Comparison of ENCODE assay signal across 14 cellular contexts in the genomic region with DNA sequence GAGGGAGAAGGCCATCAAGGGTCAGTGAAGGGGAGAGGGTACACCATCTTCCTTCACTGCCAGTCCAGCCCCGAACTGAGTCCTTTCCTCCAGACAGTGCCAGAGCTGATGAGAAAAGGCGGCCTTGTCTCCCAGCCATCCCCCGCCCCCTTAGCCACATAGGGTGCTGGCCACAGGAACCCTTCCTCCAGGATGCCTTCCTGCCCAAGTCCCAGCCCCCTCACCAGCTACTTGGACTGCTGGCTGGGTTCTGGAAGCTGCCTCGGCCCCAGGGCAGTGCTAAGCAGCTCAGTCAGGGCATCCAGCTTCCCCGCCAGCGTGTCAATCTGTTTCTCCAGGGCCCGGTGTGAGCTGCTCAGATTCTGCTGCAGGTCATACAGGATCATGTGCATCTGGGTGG. TPM values are rescaled to one million over a fixed set of nuclear protein-coding genes. Genes with fewer than 3 reads are reported as not detected.
A peak's percentile ranks its signal among the peaks of the same experiment; 100 is the strongest.
DNase-seq lines count a peak whose midpoint lies in the region; FAIRE-seq and TF ChIP-seq lines count a peak whose summit lies in the region.
"Had no signal": no experiment of that assay in that cellular context is flagged by ENCODE, and none has a peak within 500 bp of the region (broad histone marks: within the 10 kb centered on the region; RNA-seq: fewer than 3 reads in every experiment).

No MANE protein-coding gene starts in this region.

- TF ChIP-seq CTCF in OCI-LY1 (IDR thresholded peaks at IDR 0.05; ENCODE audit: low read length) (no peak), spleen (IDR thresholded peaks at IDR 0.05 in 8 of 11, conservative IDR thresholded peaks at IDR 0.05 in 3 of 11) (no peak)

- no peak overlapping the region for H3K4me2 ChIP-seq in OCI-LY1 (ENCODE audit: low read length)
- H3K4me2 ChIP-seq: A549 had no signal

- DNase-seq in activated CD4-positive, alpha-beta T cell treated with anti-CD3 and anti-CD28 coated beads, Interleukin-2, amount 10 ng/mL, durations not matched to agents 7 days and 5 days = no peak
- no peak for DNase-seq in activated CD4-positive, alpha-beta T cell treated with anti-CD3 and anti-CD28 coated beads for 4 hours
- DNase-seq in spleen = no peak
- no peak for DNase-seq in NCI-H2029 treated with DMSO at 0.1 percent for 48 hours (lab: John Stamatoyannopoulos, UW)
- DNase-seq in superior temporal gyrus (ENCODE audit: extremely low spot score) = no peak
- no peak for DNase-seq in HTR-8/SVneo (ENCODE audit: insufficient read length, low spot score)
- DNase-seq: activated gamma-delta T cell, NCI-H2081, NCI-H524 had no signal

- H3K9me2 ChIP-seq in OCI-LY1 (ENCODE audit: low read depth, low read length) = no peaks in the 10 kb centered on the region

- no peak overlapping the region for H3K9ac ChIP-seq in OCI-LY1 (ENCODE audit: low read length)

- H3K36me3 ChIP-seq in OCI-LY1 (ENCODE audit: insufficient read depth, low read length) (peaks cover 29% of the 10 kb centered on the region; the same call in 1 of the 2 replicates), spleen (peaks cover 0 to 54% (median 10%) of the 10 kb centered on the region in 6 donors)

- H4K20me1 ChIP-seq in OCI-LY1 (ENCODE audit: insufficient read depth, low read length) = no peaks in the 10 kb centered on the region

- intact Hi-C loops in spleen (cut with DNase I; ENCODE audit: low total_unique reads) = no loop called here

- H3K79me2 ChIP-seq in OCI-LY1 (ENCODE audit: insufficient read depth, low read length) = no peaks in the 10 kb centered on the region

- POLR2A ChIA-PET in activated CD4-positive, alpha-beta T cell treated with anti-CD3 and anti-CD28 coated beads, Interleukin-2, amount 10 ng/mL, durations not matched to agents 7 days and 5 days (lab: Charles Lee) = no interaction called here

- H3K4me1 ChIP-seq in OCI-LY1 (ENCODE audit: insufficient read depth, low read length, severe bottlenecking) (peaks cover 26% of the 10 kb centered on the region), spleen (peaks cover 26 to 78% (median 49%) of the 10 kb centered on the region in 6 donors)

- H3K27ac ChIP-seq in OCI-LY1 (ENCODE audit: low read depth, low read length, poor library complexity, severe bottlenecking) = peak overlapping the region; percentile 97
- H3K27ac ChIP-seq in spleen = peak overlapping the region; percentile 19 to 89 (median 81)

- H3K9me3 ChIP-seq in OCI-LY1 (ENCODE audit: low read length) (no peaks in the 10 kb centered on the region), spleen (no peaks in the 10 kb centered on the region)
- H3K9me3 ChIP-seq: A549 had no signal

- no peaks in the 10 kb centered on the region for H3F3A ChIP-seq in OCI-LY1 (ENCODE audit: insufficient read depth, low read length)

- no peak overlapping the region for H3K4me3 Mint-ChIP-seq in activated CD4-positive, alpha-beta T cell treated with anti-CD3 and anti-CD28 coated beads, Interleukin-2, amount 10 ng/mL, durations not matched to agents 7 days and 5 days
- H3K4me3 Mint-ChIP-seq in activated naive CD8-positive, alpha-beta T cell = no peak overlapping the region

- H3K27ac Mint-ChIP-seq in activated CD4-positive, alpha-beta T cell treated with anti-CD3 and anti-CD28 coated beads, Interleukin-2, amount 10 ng/mL, durations not matched to agents 7 days and 5 days = peak overlapping the region; percentile 86
- peak overlapping the region; percentile 95 for H3K27ac Mint-ChIP-seq in activated naive CD8-positive, alpha-beta T cell

- CTCF ChIA-PET in activated CD4-positive, alpha-beta T cell treated with anti-CD3 and anti-CD28 coated beads, Interleukin-2, amount 10 ng/mL, durations not matched to agents 7 days and 5 days (lab: Charles Lee) = interaction anchor here (1.3 to 7.4 kb wide), 5 partner anchors 11 to 320 kb away, joined by 3 to 88 read pairs (median 6); a partner anchor contains a TSS

- H3K27me3 ChIP-seq in OCI-LY1 (ENCODE audit: insufficient read depth, low read length) (no peaks in the 10 kb centered on the region), spleen (replicated peaks in 1 of 7) (no peaks in the 10 kb centered on the region)

- no peak for TF ChIP-seq POLR2A in spleen (IDR thresholded peaks at IDR 0.05)

- no peaks in the 10 kb centered on the region for H3K27me3 Mint-ChIP-seq in activated CD4-positive, alpha-beta T cell treated with anti-CD3 and anti-CD28 coated beads, Interleukin-2, amount 10 ng/mL, durations not matched to agents 7 days and 5 days
- H3K27me3 Mint-ChIP-seq in activated naive CD8-positive, alpha-beta T cell = no peaks in the 10 kb centered on the region

- H3K36me3 Mint-ChIP-seq in activated CD4-positive, alpha-beta T cell treated with anti-CD3 and anti-CD28 coated beads, Interleukin-2, amount 10 ng/mL, durations not matched to agents 7 days and 5 days (ENCODE audit: low read depth) = peaks cover 38% of the 10 kb centered on the region
- H3K36me3 Mint-ChIP-seq in activated naive CD8-positive, alpha-beta T cell = no peaks in the 10 kb centered on the region

- FAIRE-seq in HTR-8/SVneo (lab: Jason Lieb, UNC) = no peak
- FAIRE-seq: A549, RCC 7860 had no signal

- 84 to 94% (median 90%) methylated on average over 3 to 7 of the region's 7 CpGs for WGBS in spleen, 5 donors

- no peak overlapping the region for H3K4me3 ChIP-seq in OCI-LY1 (ENCODE audit: low read depth, low read length, poor library complexity, severe bottlenecking)
- no peak overlapping the region for H3K4me3 ChIP-seq in spleen
- H3K4me3 ChIP-seq: A549 had no signal

- peaks cover 56% of the 10 kb centered on the region for H3K4me1 Mint-ChIP-seq in activated CD4-positive, alpha-beta T cell treated with anti-CD3 and anti-CD28 coated beads, Interleukin-2, amount 10 ng/mL, durations not matched to agents 7 days and 5 days
- peaks cover 46% of the 10 kb centered on the region for H3K4me1 Mint-ChIP-seq in activated naive CD8-positive, alpha-beta T cell (ENCODE audit: low read depth)

- H3K9me3 Mint-ChIP-seq in activated CD4-positive, alpha-beta T cell treated with anti-CD3 and anti-CD28 coated beads, Interleukin-2, amount 10 ng/mL, durations not matched to agents 7 days and 5 days = no peaks in the 10 kb centered on the region
- no peaks in the 10 kb centered on the region for H3K9me3 Mint-ChIP-seq in activated naive CD8-positive, alpha-beta T cell (ENCODE audit: low read depth)

- H2AFZ ChIP-seq in OCI-LY1 (ENCODE audit: low read length) = no peak overlapping the region

RNA-seq across cellular contexts. Expression of a gene that starts 12.6 kb away (rescaled TPM):
- total RNA-seq in activated CD4-positive, alpha-beta T cell treated with anti-CD3 and anti-CD28 coated beads, Interleukin-2, amount 10 ng/mL, durations not matched to agents 7 days and 5 days = 10 to 100 TPM; 69.1 to 71.0 TPM
- total RNA-seq in spleen = 10 to 100 TPM; 30.9 to 65.9 (median 54.6) TPM
- polyA plus RNA-seq in spleen = 10 to 100 TPM; 34.0 to 44.8 (median 44.3) TPM

RNA-seq across cellular contexts. Expression of a gene that starts 13.5 kb away (rescaled TPM):
- 10 to 100 TPM; 31.9 to 34.5 TPM for total RNA-seq in activated CD4-positive, alpha-beta T cell treated with anti-CD3 and anti-CD28 coated beads, Interleukin-2, amount 10 ng/mL, durations not matched to agents 7 days and 5 days
- 10 to 100 TPM; 14.3 to 24.2 (median 21.3) TPM for total RNA-seq in spleen
- 10 to 100 TPM; 25.3 to 77.6 (median 56.1) TPM for polyA plus RNA-seq in spleen
- total RNA-seq: HT-29 had no signal

RNA-seq across cellular contexts. Expression of a gene that starts 34.9 kb away (rescaled TPM):
- total RNA-seq in activated CD4-positive, alpha-beta T cell treated with anti-CD3 and anti-CD28 coated beads, Interleukin-2, amount 10 ng/mL, durations not matched to agents 7 days and 5 days = under 1 TPM; 0.62 to 0.79 TPM
- 10 to 100 TPM in 2 of 7 donors, 1 to 10 TPM in 5; 4.2 to 48.1 (median 7.4) TPM for total RNA-seq in spleen
- polyA plus RNA-seq in spleen = 1 to 10 TPM; 2.1 to 6.6 (median 2.2) TPM

RNA-seq across cellular contexts. Expression of a gene that starts 51.4 kb away (rescaled TPM):
- not detected for total RNA-seq in activated CD4-positive, alpha-beta T cell treated with anti-CD3 and anti-CD28 coated beads, Interleukin-2, amount 10 ng/mL, durations not matched to agents 7 days and 5 days
- total RNA-seq in spleen = not detected
- polyA plus RNA-seq in spleen = not detected
- polyA plus RNA-seq: A549 had no signal

RNA-seq across cellular contexts. Expression of a gene that starts 59.8 kb away (rescaled TPM):
- total RNA-seq in activated CD4-positive, alpha-beta T cell treated with anti-CD3 and anti-CD28 coated beads, Interleukin-2, amount 10 ng/mL, durations not matched to agents 7 days and 5 days = 1 to 10 TPM; 6.1 to 7.4 TPM
- 10 to 100 TPM in 6 of 7 donors, 1 to 10 TPM in 1; 6.0 to 15.6 (median 11.9) TPM for total RNA-seq in spleen
- 1 to 10 TPM; 1.1 to 3.0 (median 1.1) TPM for polyA plus RNA-seq in spleen
